In the genomic region with DNA sequence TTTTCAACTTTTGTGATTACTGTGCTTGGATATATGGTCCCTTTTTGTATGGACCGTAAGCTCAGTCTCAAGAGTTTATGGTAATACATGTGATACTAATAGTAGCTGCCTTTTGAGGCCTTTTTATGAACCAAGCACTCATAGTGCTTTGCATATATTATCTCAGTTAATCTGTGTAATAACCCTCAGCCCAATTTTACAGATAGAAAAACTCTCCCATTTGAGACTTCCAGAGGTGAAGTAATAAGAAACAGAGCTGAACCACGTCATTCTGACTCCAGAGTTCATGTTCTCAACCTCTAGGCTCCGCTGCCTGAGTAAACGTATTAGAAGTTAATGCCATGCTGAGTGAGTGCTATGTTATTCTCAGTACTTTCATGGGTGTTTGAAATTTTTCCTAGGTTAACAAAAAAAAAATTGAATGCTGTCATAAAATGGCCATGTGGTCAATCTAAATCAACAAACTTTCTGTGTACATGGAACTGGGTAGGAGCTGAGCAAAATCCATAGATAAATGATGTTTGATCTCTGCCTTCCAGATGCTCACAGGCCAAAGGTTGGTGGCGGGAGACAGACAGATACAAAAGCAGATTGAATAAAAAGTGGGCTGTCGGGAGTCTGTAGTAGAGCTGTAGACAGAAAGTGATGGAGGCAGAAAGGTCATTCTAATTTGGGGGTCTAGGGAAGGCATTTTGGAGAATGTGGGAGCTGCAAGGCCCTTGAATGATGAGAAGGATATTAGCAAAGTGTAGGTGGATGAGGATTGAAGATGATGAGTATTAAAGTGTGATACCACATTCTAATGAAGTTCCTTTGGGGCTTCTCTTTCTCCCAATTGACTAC, we compare ENCODE assay signal across 25 cellular contexts. TPM values are rescaled to one million over a fixed set of nuclear protein-coding genes. Genes with fewer than 3 reads are reported as not detected.
A peak's percentile ranks its signal among the peaks of the same experiment; 100 is the strongest.
DNase-seq lines count a peak whose midpoint lies in the region; ATAC-seq and TF ChIP-seq lines count a peak whose summit lies in the region.
"Had no signal": no experiment of that assay in that cellular context is flagged by ENCODE, and none has a peak within 500 bp of the region (broad histone marks: within the 10 kb centered on the region; RNA-seq: fewer than 3 reads in every experiment).

No MANE protein-coding gene starts in this region.

- H3K36me3 ChIP-seq in Caco-2 (ENCODE audit: control insufficient read depth, insufficient read depth, low read length) (no peaks in the 10 kb centered on the region), brain microvascular endothelial cell (replicated peaks) (no peaks in the 10 kb centered on the region)
- H3K36me3 ChIP-seq: SJSA1 had no signal

- H3K27me3 Mint-ChIP-seq in Caco-2 (ENCODE audit: insufficient read depth, unreplicated experiment) (no peaks in the 10 kb centered on the region), nephron (ENCODE audit: low read depth) (no peaks in the 10 kb centered on the region)
- H3K27me3 Mint-ChIP-seq in activated CD4-positive, alpha-beta memory T cell treated with anti-CD3 and anti-CD28 coated beads, Interleukin-2, amount 10 ng/mL, durations not matched to agents 7 days and 5 days = peaks cover 6% of the 10 kb centered on the region

- peaks cover 36% of the 10 kb centered on the region for H3K4me1 ChIP-seq in Caco-2
- H3K4me1 ChIP-seq: SJSA1 had no signal

- no peak overlapping the region for H3K27ac ChIP-seq in brain microvascular endothelial cell
- H3K27ac ChIP-seq: SJSA1 had no signal

- in situ Hi-C loops in brain microvascular endothelial cell (cut with HindIII; ENCODE audit: low pct_ligation_motif_present, low sequenced_read_pairs) = no loop called here

- intact Hi-C loops in Caco-2 (cut with micrococcal nuclease; ENCODE audit: unreplicated experiment) (loop anchor here (1.0 to 5.0 kb wide), 3 partner anchors 54 to 229 kb away; partner anchors contain the start of gene MAK), left colon (cut with DNase I, micrococcal nuclease) (loop anchor here in 1 of 2 donors (5.0 kb wide), 1 partner anchor 114 kb away; no protein-coding TSS in a partner anchor), head of caudate nucleus (cut with DNase I) (loop anchor here (2.0 kb wide), 1 partner anchor 112 kb away; no protein-coding TSS in a partner anchor)

- no peaks in the 10 kb centered on the region; the same call in 1 of the 2 replicates for H3K27me3 ChIP-seq in Caco-2 (replicated peaks; ENCODE audit: control insufficient read depth, insufficient read depth, low read length)
- no peaks in the 10 kb centered on the region for H3K27me3 ChIP-seq in brain microvascular endothelial cell (replicated peaks)
- H3K27me3 ChIP-seq: SJSA1 had no signal

- CTCF ChIA-PET in Caco-2 (lab: Charles Lee) = interaction anchor here (0.5 to 2.3 kb wide), 13 partner anchors 10 to 210 kb away, joined by 3 to 23 read pairs (median 3); no protein-coding TSS in a partner anchor
- CTCF ChIA-PET in activated CD4-positive, alpha-beta memory T cell treated with anti-CD3 and anti-CD28 coated beads, Interleukin-2, amount 10 ng/mL, durations not matched to agents 7 days and 5 days (lab: Charles Lee) = interaction anchor here (0.9 to 1.7 kb wide), 6 partner anchors 9 to 588 kb away, joined by 3 to 8 read pairs (median 4); no protein-coding TSS in a partner anchor

- DNase-seq in Caco-2 = peak; percentile 62 to 64
- DNase-seq in LNCaP clone FGC (ENCODE audit: low read depth) = peak; percentile 25
- no peak for DNase-seq in left colon
- no peak for DNase-seq in activated CD4-positive, alpha-beta memory T cell treated with anti-CD3 and anti-CD28 coated beads, Interleukin-2, amount 10 ng/mL, durations not matched to agents 7 days and 5 days
- DNase-seq in NCI-H748 treated with DMSO at 0.1 percent for 48 hours (lab: John Stamatoyannopoulos, UW) = no peak
- no peak for DNase-seq in head of caudate nucleus
- DNase-seq in brain microvascular endothelial cell = no peak
- DNase-seq: CD4-positive, CD25-positive, alpha-beta regulatory T cell; DMS79; EL; GDM1; IMR-90; KG1; NCI-H1048; NCI-H1694; NCI-H446 treated with DMSO at 0.1 percent for 48 hours; NCI-H526; Right ventricle myocardium superior; RPMI8226 had no signal

- ATAC-seq in left colon = peak; percentile 67
- ATAC-seq: GM12878 had no signal

- BruUV-seq in Caco-2 (replicated peaks; lab: Mats Ljungman, UMichigan) = no TSS peak

- no peak overlapping the region for H3K4me3 ChIP-seq in Caco-2 (ENCODE audit: low read depth, low read length)
- H3K4me3 ChIP-seq in LNCaP clone FGC (ENCODE audit: low read depth, low read length) = no peak overlapping the region
- H3K4me3 ChIP-seq in brain microvascular endothelial cell (ENCODE audit: low read depth, low read length) = no peak overlapping the region
- H3K4me3 ChIP-seq: GM12878, SJSA1 had no signal

- H3K9me3 Mint-ChIP-seq in Caco-2 (ENCODE audit: unreplicated experiment) (no peaks in the 10 kb centered on the region), nephron (no peaks in the 10 kb centered on the region)
- H3K9me3 Mint-ChIP-seq in activated CD4-positive, alpha-beta memory T cell treated with anti-CD3 and anti-CD28 coated beads, Interleukin-2, amount 10 ng/mL, durations not matched to agents 7 days and 5 days = no peaks in the 10 kb centered on the region
- H3K9me3 Mint-ChIP-seq: CD4-positive, CD25-positive, alpha-beta regulatory T cell had no signal

- H3K4me3 Mint-ChIP-seq in Caco-2 (ENCODE audit: unreplicated experiment) (peak overlapping the region; percentile 59), nephron (no peak overlapping the region)
- no peak overlapping the region for H3K4me3 Mint-ChIP-seq in activated CD4-positive, alpha-beta memory T cell treated with anti-CD3 and anti-CD28 coated beads, Interleukin-2, amount 10 ng/mL, durations not matched to agents 7 days and 5 days
- H3K4me3 Mint-ChIP-seq: CD4-positive, CD25-positive, alpha-beta regulatory T cell had no signal

- H3K9me3 ChIP-seq in Caco-2 = no peaks in the 10 kb centered on the region
- H3K9me3 ChIP-seq: SJSA1 had no signal

- peaks cover 33% of the 10 kb centered on the region for H3K4me1 Mint-ChIP-seq in Caco-2 (ENCODE audit: low read depth, unreplicated experiment)
- H3K4me1 Mint-ChIP-seq in nephron = no peaks in the 10 kb centered on the region
- H3K4me1 Mint-ChIP-seq in activated CD4-positive, alpha-beta memory T cell treated with anti-CD3 and anti-CD28 coated beads, Interleukin-2, amount 10 ng/mL, durations not matched to agents 7 days and 5 days = no peaks in the 10 kb centered on the region
- H3K4me1 Mint-ChIP-seq: CD4-positive, CD25-positive, alpha-beta regulatory T cell had no signal

- TF ChIP-seq CTCF in Caco-2 (IDR thresholded peaks at IDR 0.05; ENCODE audit: insufficient read depth in 1 of 2, low read depth in 1 of 2, low read length in 1 of 2, severe bottlenecking in 1 of 2, unreplicated experiment in 1 of 2) (no peak), LNCaP clone FGC (IDR thresholded peaks at IDR 0.05; ENCODE audit: control insufficient read depth, extremely low read depth, insufficient read depth) (no peak), nephron (IDR thresholded peaks at IDR 0.05; ENCODE audit: unreplicated experiment in 3 of 3) (no peak), brain microvascular endothelial cell (IDR thresholded peaks at IDR 0.05; ENCODE audit: low read depth, low read length, missing control alignments) (no peak)

- H3K36me3 Mint-ChIP-seq in Caco-2 (ENCODE audit: insufficient read depth, unreplicated experiment) (no peaks in the 10 kb centered on the region), nephron (ENCODE audit: low read depth) (no peaks in the 10 kb centered on the region)
- H3K36me3 Mint-ChIP-seq in activated CD4-positive, alpha-beta memory T cell treated with anti-CD3 and anti-CD28 coated beads, Interleukin-2, amount 10 ng/mL, durations not matched to agents 7 days and 5 days (ENCODE audit: low read depth) = no peaks in the 10 kb centered on the region
- H3K36me3 Mint-ChIP-seq: CD4-positive, CD25-positive, alpha-beta regulatory T cell had no signal

- H3K27ac Mint-ChIP-seq in Caco-2 (ENCODE audit: unreplicated experiment) (peak overlapping the region; percentile 73), nephron (peak overlapping the region; percentile 0 to 18 (median 2))
- H3K27ac Mint-ChIP-seq in activated CD4-positive, alpha-beta memory T cell treated with anti-CD3 and anti-CD28 coated beads, Interleukin-2, amount 10 ng/mL, durations not matched to agents 7 days and 5 days = no peak overlapping the region
- H3K27ac Mint-ChIP-seq: CD4-positive, CD25-positive, alpha-beta regulatory T cell had no signal

- POLR2A ChIA-PET in Caco-2 (lab: Charles Lee) = interaction anchor here (1.0 to 1.3 kb wide), 2 partner anchors 166 to 344 kb away, joined by 3 to 8 read pairs; partner anchors contain the start of gene NEDD9
- POLR2A ChIA-PET in activated CD4-positive, alpha-beta memory T cell treated with anti-CD3 and anti-CD28 coated beads, Interleukin-2, amount 10 ng/mL, durations not matched to agents 7 days and 5 days (lab: Charles Lee) = no interaction called here

RNA-seq across cellular contexts. Expression of gene ELOVL2, which starts 22.6 kb away (rescaled TPM):
- total RNA-seq in Caco-2 (2022) (not detected in 2 replicates), left colon (under 1 TPM in 1 of 2 donors, not detected in 1; 0.14 TPM)
- total RNA-seq in activated CD4-positive, alpha-beta memory T cell treated with anti-CD3 and anti-CD28 coated beads, Interleukin-2, amount 10 ng/mL, durations not matched to agents 7 days and 5 days = not detected
- total RNA-seq: CD4-positive, CD25-positive, alpha-beta regulatory T cell; GM12878 had no signal

RNA-seq across cellular contexts. Expression of gene SMIM13, which starts 26.9 kb away (rescaled TPM):
- total RNA-seq in Caco-2 (2022) (16.3 and 18.8 TPM in 2 replicates), left colon (1 to 10 TPM; 5.1 to 5.5 TPM)
- 1 to 10 TPM; 9.0 to 9.4 TPM for total RNA-seq in activated CD4-positive, alpha-beta memory T cell treated with anti-CD3 and anti-CD28 coated beads, Interleukin-2, amount 10 ng/mL, durations not matched to agents 7 days and 5 days

RNA-seq across cellular contexts. Expression of gene ERVFRD-1, which starts 44.8 kb away (rescaled TPM):
- 0.29 and 0.58 TPM in 2 replicates for total RNA-seq in Caco-2 (2022)
- under 1 TPM; 0.09 to 0.14 TPM for total RNA-seq in left colon
- total RNA-seq in activated CD4-positive, alpha-beta memory T cell treated with anti-CD3 and anti-CD28 coated beads, Interleukin-2, amount 10 ng/mL, durations not matched to agents 7 days and 5 days = not detected
- total RNA-seq: A172; CD4-positive, CD25-positive, alpha-beta regulatory T cell; GM12878; H4; HT1080; IMR-90; SJSA1 had no signal

Comparison
In these comparisons a context has a peak if more than half of its experiments do, and no peak if none do; other contexts are left out.
1. DNase-seq: peak in Caco-2 (2 of 2) and LNCaP clone FGC (single experiment); none in left colon (0 of 2), activated CD4-positive, alpha-beta memory T cell treated with anti-CD3 and anti-CD28 coated beads, Interleukin-2, amount 10 ng/mL, durations not matched to agents 7 days and 5 days (single experiment), NCI-H748 treated with DMSO at 0.1 percent for 48 hours (single experiment), head of caudate nucleus (0 of 42) and brain microvascular endothelial cell (single experiment).